8 cellular contexts compared by ENCODE assay signal in genomic region chr9:125407974-125408900, GRCh38.
DNase-seq lines count a peak whose midpoint lies in the region; ATAC-seq and TF ChIP-seq lines count a peak whose summit lies in the region.

No MANE protein-coding gene starts in this region.

- H3K36me3 ChIP-seq in subcutaneous abdominal adipose tissue (ENCODE audit: control insufficient read depth in 5 of 5, insufficient read depth in 5 of 5, low read length in 5 of 5), result no peaks in the 10 kb centered on the region

- CTCF ChIA-PET in RWPE1 (lab: Yijun Ruan, JAX), result interaction anchor here (0.5 to 2.3 kb wide), 36 partner anchors 9 to 1150 kb away, joined by 3 to 18 read pairs (median 4); no protein-coding TSS in a partner anchor

- DNase-seq in ACHN, result peak; percentile 73
- peak; percentile 53 for DNase-seq in Jurkat, Clone E6-1 (ENCODE audit: low read depth, low spot score)
- DNase-seq in RWPE1 (ENCODE audit: low spot score), result peak; percentile 95
- peak; percentile 65 for DNase-seq in activated gamma-delta T cell treated with anti-CD3 and anti-CD28 coated beads, Interleukin-2, amount 50 U/mL, for 16 hours (ENCODE audit: low read depth)
- peak; percentile 90 for DNase-seq in germinal center (ENCODE audit: low spot score)
- DNase-seq in nucleus accumbens (lab: John Stamatoyannopoulos, UW), result peak in 47 of 56 donors; percentile 7 to 84 (median 41)

- peak overlapping the region; percentile 51 for H3K4me3 ChIP-seq in Jurkat, Clone E6-1 (ENCODE audit: low read length)
- peak overlapping the region in 4 of 5 donors; percentile 62 to 75 (median 70) for H3K4me3 ChIP-seq in subcutaneous abdominal adipose tissue (ENCODE audit: low read depth in 1 of 5, low read length in 5 of 5)

- TF ChIP-seq CTCF in RWPE1 (conservative IDR thresholded peaks at IDR 0.05; ENCODE audit: low read depth), result peak; percentile 98

- H3K27ac ChIP-seq in RWPE1 (no peak overlapping the region), subcutaneous abdominal adipose tissue (ENCODE audit: low read depth, low read length) (no peak overlapping the region)

- peak; percentile 67 for ATAC-seq in GM18907 (IDR thresholded peaks at IDR 0.05; ENCODE audit: unreplicated experiment)

- H3K9me3 ChIP-seq in subcutaneous abdominal adipose tissue (ENCODE audit: control insufficient read depth in 5 of 5, low read length in 5 of 5), result no peaks in the 10 kb centered on the region

- H3K4me1 ChIP-seq in subcutaneous abdominal adipose tissue (ENCODE audit: control insufficient read depth in 5 of 5, insufficient read depth in 5 of 5, low read length in 5 of 5), result peaks cover 0 to 19% (median 9%) of the 10 kb centered on the region in 5 donors

- peak overlapping the region in 4 of 5 donors; percentile 16 to 71 (median 65) for H3K9ac ChIP-seq in subcutaneous abdominal adipose tissue (ENCODE audit: low read length in 5 of 5)

- in situ Hi-C loops in ACHN (cut with HindIII; ENCODE audit: low pct_ligation_motif_present, low pct_unique_long_range_greater_than_20kb, low sequenced_read_pairs), result no loop called here

- peaks cover 0 to 20% (median 8%) of the 10 kb centered on the region in 5 donors for H3K27me3 ChIP-seq in subcutaneous abdominal adipose tissue (ENCODE audit: control insufficient read depth in 5 of 5, insufficient read depth in 4 of 5, low read length in 5 of 5)

- POLR2A ChIA-PET in RWPE1 (lab: Yijun Ruan, JAX; ENCODE audit: low non-redundant PET), result interaction anchor here (0.6 kb wide), 1 partner anchor 761 kb away, joined by 4 read pairs; no protein-coding TSS in a partner anchor

Comparison
In these comparisons a context has a peak if more than half of its experiments do, and no peak if none do; other contexts are left out.
1. DNase-seq: peak in every context shown above with its lines; median percentile 95 in RWPE1; 90 in germinal center; 73 in ACHN; 65 in activated gamma-delta T cell treated with anti-CD3 and anti-CD28 coated beads, Interleukin-2, amount 50 U/mL, for 16 hours; 53 in Jurkat, Clone E6-1; 41 in nucleus accumbens.